In the genomic region with DNA sequence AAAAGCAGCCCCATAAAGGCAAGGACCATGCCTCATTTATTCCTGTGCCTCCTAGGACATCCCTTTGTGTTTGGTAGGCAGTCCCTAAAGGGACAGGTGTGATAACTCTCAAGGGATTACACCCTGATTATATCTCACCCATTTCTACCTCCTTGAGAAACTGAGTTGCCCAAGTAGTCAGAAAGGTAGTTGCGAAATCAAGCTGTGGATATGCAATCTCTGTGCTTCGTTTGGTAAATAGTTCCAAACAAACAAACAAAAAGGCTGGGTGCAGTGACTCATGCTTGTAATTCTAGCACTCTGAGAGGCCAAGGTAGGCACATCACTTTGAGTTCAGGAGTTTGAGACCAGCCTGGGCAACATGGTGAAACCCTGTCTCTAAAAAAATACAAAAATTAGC, we compare ENCODE assay signal across 24 cellular contexts.
DNase-seq lines count a peak whose midpoint lies in the region; ATAC-seq and TF ChIP-seq lines count a peak whose summit lies in the region.
"Had no signal": no experiment of that assay in that cellular context is flagged by ENCODE, and none has a peak within 500 bp of the region (broad histone marks: within the 10 kb centered on the region; RNA-seq: fewer than 3 reads in every experiment).

No MANE protein-coding gene starts in this region.

- CTCF ChIA-PET in HEK293 (lab: Yijun Ruan, JAX), result interaction anchor here (0.6 to 1.3 kb wide), 2 partner anchors 10 to 97 kb away, joined by 3 to 6 read pairs; no protein-coding TSS in a partner anchor

- H2BK5ac ChIP-seq in mesendoderm (ENCODE audit: low read length), result no peak overlapping the region

- no peak overlapping the region for H4K8ac ChIP-seq in mesendoderm (ENCODE audit: low read depth, low read length)

- no peak overlapping the region for H2BK15ac ChIP-seq in mesendoderm (replicated peaks; ENCODE audit: low read depth)

- no peak overlapping the region for H3K4me3 ChIP-seq in HEK293 (ENCODE audit: low read depth, low read length)
- H3K4me3 ChIP-seq in epithelial cell of esophagus (ENCODE audit: low read length), result no peak overlapping the region
- H3K4me3 ChIP-seq in mesendoderm (ENCODE audit: low read length), result no peak overlapping the region
- H3K4me3 ChIP-seq: GM23248, pancreas, SJCRH30, tibial artery had no signal

- H3K27me3 ChIP-seq in mesendoderm (ENCODE audit: insufficient read depth, low read length, poor library complexity), result no peaks in the 10 kb centered on the region
- H3K27me3 ChIP-seq: pancreas, SJCRH30, tibial artery had no signal

- TF ChIP-seq CTCF in HEK293 (tag by site-specific recombination; IDR thresholded peaks at IDR 0.05), result no peak
- no peak for TF ChIP-seq CTCF in epithelial cell of esophagus (IDR thresholded peaks at IDR 0.05; ENCODE audit: insufficient read depth, low read depth, low read length, missing control alignments)

- H2AK5ac ChIP-seq in mesendoderm (ENCODE audit: low read length), result no peak overlapping the region

- no peak overlapping the region for H3K4me2 ChIP-seq in mesendoderm (ENCODE audit: low read length)

- no peak overlapping the region for H3K18ac ChIP-seq in mesendoderm (ENCODE audit: low read length)

- H3K23ac ChIP-seq in mesendoderm (ENCODE audit: low read length), result no peak overlapping the region

- no peak overlapping the region for H2BK120ac ChIP-seq in mesendoderm (ENCODE audit: low read depth, low read length)

- ATAC-seq in GM19023 (IDR thresholded peaks at IDR 0.05; ENCODE audit: unreplicated experiment) (no peak), HG02678 (IDR thresholded peaks at IDR 0.05; ENCODE audit: unreplicated experiment) (no peak)
- ATAC-seq: activated CD8-positive, alpha-beta memory T cell treated with anti-CD3 and anti-CD28 coated beads, Interleukin-2, amount 10 ng/mL, durations not matched to agents 7 days and 5 days; natural killer cell treated with Interleukin-12 subunit alpha and Interleukin-12 subunit beta and Interleukin-15 and Interleukin-18, amount 100 ng/mL, for 72 hours; pancreas; stimulated activated memory B cell treated with anti-CD40 and anti-IgM and Interleukin-4, amounts not matched to agents 10 μg/mL and 1 μg/mL and 100 μg/mL, for 72 hours had no signal

- no peaks in the 10 kb centered on the region for H3K9me3 ChIP-seq in HEK293 (ENCODE audit: control insufficient read depth, insufficient read depth, low read depth, low read length)
- H3K9me3 ChIP-seq: pancreas, SJCRH30, tibial artery had no signal

- WGBS in mesendoderm (ENCODE audit: extremely low coverage, insufficient coverage, low lambda C conversion rate), result no CpG with 5 or more reads among the region's 2 CpGs

- POLR2A ChIA-PET in HEK293 (lab: Yijun Ruan, JAX), result no interaction called here

- H3K79me2 ChIP-seq in mesendoderm (ENCODE audit: control insufficient read depth, insufficient read depth, low read length), result no peaks in the 10 kb centered on the region

- DNase-seq in NCI-H460 (ENCODE audit: extremely low read depth, low read depth), result peak; percentile 70
- peak; percentile 94 for DNase-seq in epithelial cell of esophagus (ENCODE audit: low read depth)
- DNase-seq in mesendoderm, result peak; percentile 54
- DNase-seq in activated gamma-delta T cell (lab: John Stamatoyannopoulos, UW), result no peak
- DNase-seq in DMS79 (lab: John Stamatoyannopoulos, UW), result no peak
- DNase-seq: activated CD4-positive, alpha-beta T cell treated with anti-CD3 and anti-CD28 coated beads for 48 hours; activated CD8-positive, alpha-beta memory T cell treated with anti-CD3 and anti-CD28 coated beads, Interleukin-2, amount 10 ng/mL, durations not matched to agents 7 days and 5 days; CD4-positive, CD25-positive, alpha-beta regulatory T cell; cortex of kidney; GM23248; Karpas-422; kidney glomerular epithelial cell; NCI-H1092 treated with DMSO at 0.1 percent for 48 hours; NCI-H2081 treated with DMSO at 0.1 percent for 48 hours; NCI-H748 treated with DMSO at 0.1 percent for 48 hours; pancreas; SJCRH30; tibial artery had no signal

- H3K27ac ChIP-seq in HEK293 (ENCODE audit: extremely low read depth, low read depth, low read length), result no peak overlapping the region
- no peak overlapping the region for H3K27ac ChIP-seq in mesendoderm (ENCODE audit: low read depth, low read length)
- H3K27ac ChIP-seq: foreskin keratinocyte, GM23248, pancreas, SJCRH30, tibial artery had no signal

- no peak overlapping the region for H3K4ac ChIP-seq in mesendoderm (ENCODE audit: low read depth, low read length)

- H3K4me1 ChIP-seq in HEK293 (ENCODE audit: control insufficient read depth, insufficient read depth, low read length) (no peaks in the 10 kb centered on the region), mesendoderm (ENCODE audit: control insufficient read depth, low read depth, low read length) (no peaks in the 10 kb centered on the region)
- H3K4me1 ChIP-seq: foreskin keratinocyte, pancreas, SJCRH30 had no signal

- no peaks in the 10 kb centered on the region for H3K79me1 ChIP-seq in mesendoderm (ENCODE audit: low read length)

- H4K5ac ChIP-seq in mesendoderm (ENCODE audit: low read length), result no peak overlapping the region

- H3K36me3 ChIP-seq in HEK293 (ENCODE audit: control insufficient read depth in 2 of 2, insufficient read depth in 1 of 2, low read length in 2 of 2), result no peaks in the 10 kb centered on the region
- no peaks in the 10 kb centered on the region for H3K36me3 ChIP-seq in mesendoderm (ENCODE audit: control insufficient read depth, insufficient read depth, low read length)
- H3K36me3 ChIP-seq: pancreas, SJCRH30, tibial artery had no signal

- no peak overlapping the region for H3K9ac ChIP-seq in mesendoderm (ENCODE audit: low read length)
- H3K9ac ChIP-seq: GM23248 had no signal

- no peak overlapping the region for H3K56ac ChIP-seq in mesendoderm (ENCODE audit: low read length)

TF ChIP-seq in HEK293, 187 proteins besides CTCF, POLR2A, EP300 and RAD21:
- TF ChIP-seq ZNF660 (tag by site-specific recombination; IDR thresholded peaks at IDR 0.05) (peak; percentile 69; the same call in 1 of the 2 replicates), KLF1 (tag by site-specific recombination; IDR thresholded peaks at IDR 0.05) (no peak)
TF ChIP-seq in HEK293: peak in this region for 1.

Comparison
In these comparisons a context has a peak if more than half of its experiments do, and no peak if none do; other contexts are left out.
1. DNase-seq: peak in NCI-H460 (single experiment), epithelial cell of esophagus (single experiment) and mesendoderm (single experiment); none in activated gamma-delta T cell (single experiment) and DMS79 (single experiment).